ENCODE assay signal across 17 cellular contexts in genomic region chr3:9386060-9386459, GRCh38. TPM values are rescaled to one million over a fixed set of nuclear protein-coding genes. Genes with fewer than 3 reads are reported as not detected.
A peak's percentile ranks its signal among the peaks of the same experiment; 100 is the strongest.
DNase-seq lines count a peak whose midpoint lies in the region; ATAC-seq and TF ChIP-seq lines count a peak whose summit lies in the region.
"Had no signal": no experiment of that assay in that cellular context is flagged by ENCODE, and none has a peak within 500 bp of the region (broad histone marks: within the 10 kb centered on the region; RNA-seq: fewer than 3 reads in every experiment).

No MANE protein-coding gene starts in this region.

- DNase-seq in activated naive CD4-positive, alpha-beta T cell treated with anti-CD3 and anti-CD28 coated beads, Interleukin-2, amount 50 U/mL, for 72 hours (ENCODE audit: low spot score in 2 of 2), result no peak
- DNase-seq in activated naive CD4-positive, alpha-beta T cell treated with anti-CD3 and anti-CD28 coated beads, Interleukin-2, amount 50 U/mL, for 16 hours, result no peak
- DNase-seq in HFFc6, result no peak
- DNase-seq in endothelial cell (ENCODE audit: low spot score), result no peak
- DNase-seq in AG08396 (ENCODE audit: low spot score), result no peak
- DNase-seq in AG20443 (ENCODE audit: low spot score), result no peak
- DNase-seq: activated CD4-positive, alpha-beta T cell treated with anti-CD3 and anti-CD28 coated beads for 48 hours; H7; hippocampal formation; NCI-H1105 treated with DMSO at 0.1 percent for 48 hours; NCI-H2171; NCI-H748 treated with DMSO at 0.1 percent for 48 hours; PC-9; substantia nigra had no signal

- H3K27me3 Mint-ChIP-seq in HFFc6 (ENCODE audit: insufficient read depth), result peaks cover 2% of the 10 kb centered on the region; the same call in 1 of the 2 replicates
- peaks cover 3% of the 10 kb centered on the region for H3K27me3 Mint-ChIP-seq in endothelial cell (ENCODE audit: unreplicated experiment)
- H3K27me3 Mint-ChIP-seq in stimulated activated memory B cell treated with anti-CD40 and anti-IgM and Interleukin-4, amounts not matched to agents 10 μg/mL and 1 μg/mL and 100 μg/mL, for 72 hours, result no peaks in the 10 kb centered on the region

- no peak for ATAC-seq in activated naive CD4-positive, alpha-beta T cell treated with anti-CD3 and anti-CD28 coated beads, Interleukin-2, amount 50 U/mL, for 72 hours
- no peak for ATAC-seq in stimulated activated memory B cell treated with anti-CD40 and anti-IgM and Interleukin-4, amounts not matched to agents 10 μg/mL and 1 μg/mL and 100 μg/mL, for 72 hours
- no peak for ATAC-seq in GM21447 (IDR thresholded peaks at IDR 0.05; ENCODE audit: unreplicated experiment)
- ATAC-seq: sciatic nerve had no signal

- H3K27ac Mint-ChIP-seq in activated naive CD4-positive, alpha-beta T cell treated with anti-CD3 and anti-CD28 coated beads, Interleukin-2, amount 50 U/mL, for 72 hours, result peak overlapping the region; percentile 33 to 62
- H3K27ac Mint-ChIP-seq in HFFc6 (peak overlapping the region; percentile 71), endothelial cell (ENCODE audit: unreplicated experiment) (peak overlapping the region; percentile 32)
- H3K27ac Mint-ChIP-seq in stimulated activated memory B cell treated with anti-CD40 and anti-IgM and Interleukin-4, amounts not matched to agents 10 μg/mL and 1 μg/mL and 100 μg/mL, for 72 hours, result peak overlapping the region; percentile 52

- TF ChIP-seq CTCF in HFFc6 (IDR thresholded peaks at IDR 0.05), result no peak
- no peak for TF ChIP-seq CTCF in endothelial cell (IDR thresholded peaks at IDR 0.05; ENCODE audit: unreplicated experiment)

- peaks cover 9 to 50% of the 10 kb centered on the region in 2 donors for H3K36me3 Mint-ChIP-seq in activated naive CD4-positive, alpha-beta T cell treated with anti-CD3 and anti-CD28 coated beads, Interleukin-2, amount 50 U/mL, for 72 hours
- H3K36me3 Mint-ChIP-seq in HFFc6 (ENCODE audit: low read depth), result peaks cover 45% of the 10 kb centered on the region
- peaks cover 35% of the 10 kb centered on the region for H3K36me3 Mint-ChIP-seq in endothelial cell (ENCODE audit: low read depth, unreplicated experiment)
- peaks cover 43% of the 10 kb centered on the region for H3K36me3 Mint-ChIP-seq in stimulated activated memory B cell treated with anti-CD40 and anti-IgM and Interleukin-4, amounts not matched to agents 10 μg/mL and 1 μg/mL and 100 μg/mL, for 72 hours

- H3K4me3 Mint-ChIP-seq in HFFc6 (no peak overlapping the region), endothelial cell (ENCODE audit: unreplicated experiment) (no peak overlapping the region)
- no peak overlapping the region for H3K4me3 Mint-ChIP-seq in stimulated activated memory B cell treated with anti-CD40 and anti-IgM and Interleukin-4, amounts not matched to agents 10 μg/mL and 1 μg/mL and 100 μg/mL, for 72 hours

- H3K9me3 Mint-ChIP-seq in activated naive CD4-positive, alpha-beta T cell treated with anti-CD3 and anti-CD28 coated beads, Interleukin-2, amount 50 U/mL, for 72 hours, result no peaks in the 10 kb centered on the region
- H3K9me3 Mint-ChIP-seq in HFFc6 (no peaks in the 10 kb centered on the region), endothelial cell (ENCODE audit: unreplicated experiment) (no peaks in the 10 kb centered on the region)
- no peaks in the 10 kb centered on the region for H3K9me3 Mint-ChIP-seq in stimulated activated memory B cell treated with anti-CD40 and anti-IgM and Interleukin-4, amounts not matched to agents 10 μg/mL and 1 μg/mL and 100 μg/mL, for 72 hours

- H3K4me1 Mint-ChIP-seq in HFFc6 (ENCODE audit: low read depth) (peaks cover 28% of the 10 kb centered on the region), endothelial cell (ENCODE audit: unreplicated experiment) (peaks cover 15% of the 10 kb centered on the region)
- peaks cover 8% of the 10 kb centered on the region for H3K4me1 Mint-ChIP-seq in stimulated activated memory B cell treated with anti-CD40 and anti-IgM and Interleukin-4, amounts not matched to agents 10 μg/mL and 1 μg/mL and 100 μg/mL, for 72 hours

RNA-seq across cellular contexts. Expression of gene SETD5, which starts 11.4 kb away (rescaled TPM):
- total RNA-seq in activated naive CD4-positive, alpha-beta T cell treated with anti-CD3 and anti-CD28 coated beads, Interleukin-2, amount 50 U/mL, for 72 hours, result 100 to 1,000 TPM; 158 to 170 TPM
- total RNA-seq in HFFc6 (2021; fragmentation: NEBNext Ultra II Directional; extraction: Animal tissue kit (Norgen Biotek cat#: 25700)), result 10 to 100 TPM; 62.0 to 74.6 (median 67.4) TPM
- 246 TPM for total RNA-seq in endothelial cell (ENCODE audit: unreplicated experiment)

RNA-seq across cellular contexts. Expression of gene THUMPD3, which starts 23.2 kb away (rescaled TPM):
- 10 to 100 TPM; 61.6 to 62.0 TPM for total RNA-seq in activated naive CD4-positive, alpha-beta T cell treated with anti-CD3 and anti-CD28 coated beads, Interleukin-2, amount 50 U/mL, for 72 hours
- total RNA-seq in HFFc6 (2021; fragmentation: NEBNext Ultra II Directional; extraction: Animal tissue kit (Norgen Biotek cat#: 25700)), result 10 to 100 TPM; 46.3 to 59.2 (median 51.9) TPM
- 27.4 TPM for total RNA-seq in endothelial cell (ENCODE audit: unreplicated experiment)
